26 cellular contexts compared by ENCODE assay signal in genomic region chr13:43016226-43016625, GRCh38. TPM values are rescaled to one million over a fixed set of nuclear protein-coding genes. Genes with fewer than 3 reads are reported as not detected.
DNase-seq lines count a peak whose midpoint lies in the region; ATAC-seq, FAIRE-seq and TF ChIP-seq lines count a peak whose summit lies in the region.
"Had no signal": no experiment of that assay in that cellular context is flagged by ENCODE, and none has a peak within 500 bp of the region (broad histone marks: within the 10 kb centered on the region; RNA-seq: fewer than 3 reads in every experiment).

No MANE protein-coding gene starts in this region.

- H3K23me2 ChIP-seq in H1 (ENCODE audit: low read depth, low read length): no peaks in the 10 kb centered on the region

- H2BK15ac ChIP-seq in H1 (ENCODE audit: low read length): no peak overlapping the region

- no peaks in the 10 kb centered on the region for H4K20me1 ChIP-seq in mammary epithelial cell (ENCODE audit: insufficient read depth, low read length)
- H4K20me1 ChIP-seq in H1 (replicated peaks in 1 of 2; ENCODE audit: control insufficient read depth in 1 of 2, insufficient read depth in 2 of 2, low read length in 2 of 2): no peaks in the 10 kb centered on the region
- H4K20me1 ChIP-seq in keratinocyte (ENCODE audit: control insufficient read depth, extremely low read depth, insufficient read depth, low read length): no peaks in the 10 kb centered on the region
- H4K20me1 ChIP-seq: BLaER1 treated with 17β-estradiol and CSF1 and Interleukin-3, amounts not matched to agents 10 nM and 100 nM had no signal

- H3K4me3 Mint-ChIP-seq in T-cell: no peak overlapping the region
- H3K4me3 Mint-ChIP-seq: CD14-positive monocyte; CD4-positive, alpha-beta T cell; CD8-positive, alpha-beta memory T cell; H9 had no signal

- no peaks in the 10 kb centered on the region for H3K9me3 ChIP-seq in mammary epithelial cell (replicated peaks; ENCODE audit: insufficient read depth, low read length)
- no peaks in the 10 kb centered on the region for H3K9me3 ChIP-seq in breast epithelium
- H3K9me3 ChIP-seq in H1 (ENCODE audit: insufficient read depth in 2 of 2, low read depth in 1 of 2, low read length in 1 of 2): peaks cover 0 to 4% of the 10 kb centered on the region in 2 experiments; a peak in 2 of 4 replicates
- H3K9me3 ChIP-seq in keratinocyte (ENCODE audit: control insufficient read depth, low read depth, low read length): peaks cover 2% of the 10 kb centered on the region
- H3K9me3 ChIP-seq: A549; BE2C; BLaER1 treated with 17β-estradiol and CSF1 and Interleukin-3, amounts not matched to agents 10 nM and 100 nM had no signal

- in situ Hi-C loops in mammary epithelial cell (cut with MboI; ENCODE audit: low sequenced_read_pairs in 2 of 2): no loop called here

- no peak for TF ChIP-seq EP300 in H1 (IDR thresholded peaks at IDR 0.05; ENCODE audit: borderline replicate concordance in 1 of 2, low read depth in 2 of 2, low read length in 2 of 2)

- H2AFZ ChIP-seq in mammary epithelial cell (ENCODE audit: low read depth, low read length) (peak overlapping the region; percentile 30), H1 (ENCODE audit: low read length) (no peak overlapping the region), keratinocyte (ENCODE audit: control insufficient read depth, low read length) (no peak overlapping the region)

- no peak overlapping the region for H3K27ac Mint-ChIP-seq in T-cell
- H3K27ac Mint-ChIP-seq: CD14-positive monocyte; CD4-positive, alpha-beta T cell; CD8-positive, alpha-beta memory T cell; H9 had no signal

- dilution Hi-C loops in mammary epithelial cell (cut with HindIII; ENCODE audit: low sequenced_read_pairs): no loop called here
- dilution Hi-C loops in keratinocyte (cut with MboI; ENCODE audit: extremely low pct_ligation_motif_present, low sequenced_read_pairs): no loop called here

- TF ChIP-seq RAD21 in H1 (IDR thresholded peaks at IDR 0.05 in 1 of 2, conservative IDR thresholded peaks at IDR 0.05 in 1 of 2; ENCODE audit: low read depth in 2 of 2, low read length in 2 of 2): no peak

- H3K9ac ChIP-seq in mammary epithelial cell (ENCODE audit: insufficient read depth, low read length) (no peak overlapping the region), H1 (replicated peaks in 1 of 4; ENCODE audit: extremely low read depth in 1 of 4, low read depth in 3 of 4, low read length in 3 of 4) (no peak overlapping the region), keratinocyte (ENCODE audit: control insufficient read depth, extremely low read depth, insufficient read depth, low read length) (no peak overlapping the region)
- H3K9ac ChIP-seq: BLaER1 treated with 17β-estradiol and CSF1 and Interleukin-3, amounts not matched to agents 10 nM and 100 nM had no signal

- H3K9me3 Mint-ChIP-seq in T-cell: no peaks in the 10 kb centered on the region
- H3K9me3 Mint-ChIP-seq: CD4-positive, alpha-beta T cell; CD8-positive, alpha-beta memory T cell had no signal

- no peak overlapping the region for H3K56ac ChIP-seq in H1 (replicated peaks; ENCODE audit: insufficient read length, low read depth, low read length)

- no peaks in the 10 kb centered on the region for H3K36me3 Mint-ChIP-seq in T-cell
- H3K36me3 Mint-ChIP-seq: CD14-positive monocyte; CD8-positive, alpha-beta memory T cell had no signal

- H3K79me2 ChIP-seq in mammary epithelial cell (ENCODE audit: insufficient read depth, low read length) (no peaks in the 10 kb centered on the region), H1 (ENCODE audit: control insufficient read depth in 1 of 2, insufficient read depth in 2 of 2, low read length in 2 of 2) (no peaks in the 10 kb centered on the region), keratinocyte (ENCODE audit: control insufficient read depth, insufficient read depth, low read length) (no peaks in the 10 kb centered on the region)

- no peak overlapping the region for H2BK12ac ChIP-seq in H1 (ENCODE audit: low read depth, low read length)

- FAIRE-seq in H1 (lab: Jason Lieb, UNC) (no peak), keratinocyte (lab: Jason Lieb, UNC) (peak; percentile 67)
- FAIRE-seq: A549, D721Med, GM12891, GM18507 had no signal

- no peak overlapping the region for H3K14ac ChIP-seq in H1 (ENCODE audit: insufficient read length)

- H3K18ac ChIP-seq in H1 (ENCODE audit: extremely low read depth, low read length): no peak overlapping the region

- CTCF ChIA-PET in mammary epithelial cell (lab: Charles Lee; ENCODE audit: low non-redundant PET): no interaction called here
- CTCF ChIA-PET in H1 (lab: Charles Lee; ENCODE audit: partially characterized antibody): interaction anchor here (0.9 to 1.3 kb wide), 2 partner anchors 48 to 68 kb away, joined by 3 to 4 read pairs; no protein-coding TSS in a partner anchor
- CTCF ChIA-PET in T-cell (lab: Charles Lee): no interaction called here

- DNase-seq in mammary epithelial cell (no peak), breast epithelium (ENCODE audit: low spot score in 2 of 2) (no peak), H1 (ENCODE audit: low read depth in 1 of 2, low spot score in 2 of 2) (no peak), keratinocyte (ENCODE audit: low read depth, low spot score) (no peak), T-cell (no peak), H7 (no peak)
- no peak for DNase-seq in activated CD4-positive, CD25-positive, alpha-beta regulatory T cell (lab: John Stamatoyannopoulos, UW)
- DNase-seq: 8988T; ACHN; AML-193; BE2C; CD4-positive, alpha-beta T cell; CD8-positive, alpha-beta memory T cell; DMS 273 treated with DMSO at 0.1 percent for 48 hours; DMS79; EL; GDM1; GOT3; H9 had no signal

- intact Hi-C loops in mammary epithelial cell (cut with micrococcal nuclease) (no loop called here), breast epithelium (cut with DNase I; ENCODE audit: low total_unique reads) (no loop called here)

- ATAC-seq in T-cell (replicated peaks in 1 of 4): no peak
- ATAC-seq: A549, HCT116 had no signal

- H3K36me3 ChIP-seq in mammary epithelial cell (ENCODE audit: insufficient read depth, low read length) (no peaks in the 10 kb centered on the region), breast epithelium (no peaks in the 10 kb centered on the region), H1 (ENCODE audit: control insufficient read depth in 2 of 4, insufficient read depth in 4 of 4, low read length in 3 of 4) (no peaks in the 10 kb centered on the region), keratinocyte (ENCODE audit: control insufficient read depth in 2 of 2, extremely low read depth in 1 of 2, insufficient read depth in 2 of 2, low read length in 2 of 2) (no peaks in the 10 kb centered on the region), H7 (replicated peaks; ENCODE audit: control insufficient read depth, insufficient read depth, low read length) (no peaks in the 10 kb centered on the region)
- H3K36me3 ChIP-seq: BE2C; BLaER1 treated with 17β-estradiol and CSF1 and Interleukin-3, amounts not matched to agents 10 nM and 100 nM had no signal

- no TSS peak for BruUV-seq in mammary epithelial cell (replicated peaks; lab: Mats Ljungman, UMichigan)

- no peak overlapping the region for H3K4me2 ChIP-seq in mammary epithelial cell (ENCODE audit: insufficient read depth, low read depth, low read length)
- H3K4me2 ChIP-seq in H1 (ENCODE audit: insufficient read depth in 1 of 2, low read depth in 2 of 2, low read length in 2 of 2): no peak overlapping the region
- H3K4me2 ChIP-seq in keratinocyte (ENCODE audit: control insufficient read depth, extremely low read depth, insufficient read depth, low read depth, low read length): no peak overlapping the region
- H3K4me2 ChIP-seq: A549; BLaER1 treated with 17β-estradiol and CSF1 and Interleukin-3, amounts not matched to agents 10 nM and 100 nM had no signal

- WGBS in mammary epithelial cell (ENCODE audit: low coverage, missing lambda C conversion rate): 68% methylated on average over 5 of the region's 5 CpGs
- WGBS in H1 (ENCODE audit: extremely low coverage in 1 of 2, insufficient coverage in 1 of 2, insufficient read length in 1 of 2, insufficient replicate concordance in 2 of 2, low coverage in 1 of 2, low lambda C conversion rate in 2 of 2, missing lambda C conversion rate in 1 of 2), 2 experiments: 90% methylated on average over 5 of the region's 5 CpGs; no CpG with 5 or more reads in 1 of the 2 experiments

- no peaks in the 10 kb centered on the region for H3K27me3 ChIP-seq in mammary epithelial cell (ENCODE audit: insufficient read depth, low read length)
- H3K27me3 ChIP-seq in breast epithelium: no peaks in the 10 kb centered on the region
- H3K27me3 ChIP-seq in H1 (replicated peaks in 1 of 4; ENCODE audit: control insufficient read depth in 3 of 4, extremely low read depth in 1 of 4, insufficient read depth in 3 of 4, low read length in 3 of 4): no peaks in the 10 kb centered on the region
- no peaks in the 10 kb centered on the region for H3K27me3 ChIP-seq in keratinocyte (ENCODE audit: control insufficient read depth, extremely low read depth, insufficient read depth, low read length)
- no peaks in the 10 kb centered on the region for H3K27me3 ChIP-seq in H7 (ENCODE audit: control insufficient read depth, insufficient read depth, low read length)
- H3K27me3 ChIP-seq: BE2C; BLaER1 treated with 17β-estradiol and CSF1 and Interleukin-3, amounts not matched to agents 10 nM and 100 nM had no signal

- H3K27me3 Mint-ChIP-seq in T-cell: no peaks in the 10 kb centered on the region
- H3K27me3 Mint-ChIP-seq: CD4-positive, alpha-beta T cell; CD8-positive, alpha-beta memory T cell had no signal

- H4K91ac ChIP-seq in H1 (replicated peaks; ENCODE audit: insufficient read length, low read length): no peak overlapping the region

- no peaks in the 10 kb centered on the region for H3K4me1 Mint-ChIP-seq in T-cell
- H3K4me1 Mint-ChIP-seq: CD14-positive monocyte; CD8-positive, alpha-beta memory T cell had no signal

- H3K9me1 ChIP-seq in keratinocyte (ENCODE audit: control insufficient read depth, extremely low read depth, insufficient read depth, low read length): no peaks in the 10 kb centered on the region

- POLR2A ChIA-PET in H1 (lab: Charles Lee; ENCODE audit: partially characterized antibody) (no interaction called here), T-cell (lab: Charles Lee) (no interaction called here)

- H2BK20ac ChIP-seq in H1 (ENCODE audit: low read length): no peak overlapping the region

- no peak overlapping the region for H2AK5ac ChIP-seq in H1 (ENCODE audit: low read depth, low read length)

- TF ChIP-seq POLR2A in breast epithelium (IDR thresholded peaks at IDR 0.05) (no peak), H1 (IDR thresholded peaks at IDR 0.05; ENCODE audit: control extremely low read depth in 1 of 2, low read depth in 2 of 2, low read length in 2 of 2) (no peak)

- H4K5ac ChIP-seq in H1 (ENCODE audit: insufficient read length, low read depth, low read length): no peak overlapping the region

- H3K4ac ChIP-seq in H1 (replicated peaks; ENCODE audit: insufficient read length, low read depth, low read length): no peak overlapping the region

- H3K4me1 ChIP-seq in mammary epithelial cell (ENCODE audit: insufficient read depth, low read length): no peaks in the 10 kb centered on the region
- no peaks in the 10 kb centered on the region for H3K4me1 ChIP-seq in breast epithelium
- peaks cover 0 to 3% (median 0%) of the 10 kb centered on the region in 4 experiments; a peak in 1 of 7 replicates for H3K4me1 ChIP-seq in H1 (replicated peaks in 1 of 4; ENCODE audit: control insufficient read depth in 3 of 4, insufficient read depth in 4 of 4, low read length in 3 of 4)
- no peaks in the 10 kb centered on the region for H3K4me1 ChIP-seq in keratinocyte (ENCODE audit: control insufficient read depth, extremely low read depth, insufficient read depth, low read length)
- H3K4me1 ChIP-seq: A549; BLaER1 treated with 17β-estradiol and CSF1 and Interleukin-3, amounts not matched to agents 10 nM and 100 nM had no signal

- H3K27ac ChIP-seq in mammary epithelial cell (ENCODE audit: insufficient read depth, low read depth, low read length): no peak overlapping the region
- H3K27ac ChIP-seq in breast epithelium: no peak overlapping the region
- H3K27ac ChIP-seq in H1 (ENCODE audit: low read depth, low read length): no peak overlapping the region
- no peak overlapping the region for H3K27ac ChIP-seq in keratinocyte (ENCODE audit: control insufficient read depth, insufficient read depth, low read length)
- H3K27ac ChIP-seq: A549; BLaER1 treated with 17β-estradiol and CSF1 and Interleukin-3, amounts not matched to agents 10 nM and 100 nM had no signal

- no peak overlapping the region for H2BK120ac ChIP-seq in H1 (replicated peaks; ENCODE audit: low read depth, low read length)

- TF ChIP-seq CTCF in mammary epithelial cell (conservative IDR thresholded peaks at IDR 0.05 in 1 of 2, IDR thresholded peaks at IDR 0.05 in 1 of 2; ENCODE audit: extremely low read depth in 1 of 2, insufficient read depth in 1 of 2, low read depth in 1 of 2, low read length in 2 of 2): no peak
- TF ChIP-seq CTCF in breast epithelium (IDR thresholded peaks at IDR 0.05): no peak
- TF ChIP-seq CTCF in H1 (IDR thresholded peaks at IDR 0.05; ENCODE audit: control extremely low read depth in 1 of 3, insufficient read depth in 1 of 3, low read depth in 1 of 3, low read length in 3 of 3): no peak
- TF ChIP-seq CTCF in keratinocyte (optimal IDR thresholded peaks at IDR 0.05 in 1 of 3, IDR thresholded peaks at IDR 0.05 in 1 of 3, conservative IDR thresholded peaks at IDR 0.05 in 1 of 3; ENCODE audit: extremely low read depth in 1 of 3, insufficient read depth in 2 of 3, low read length in 3 of 3): no peak

- no peak overlapping the region for H3K23ac ChIP-seq in H1 (ENCODE audit: insufficient read length)

- H3K79me1 ChIP-seq in H1 (ENCODE audit: low read depth, low read length): no peaks in the 10 kb centered on the region

- H3K4me3 ChIP-seq in mammary epithelial cell (replicated peaks in 1 of 3; ENCODE audit: insufficient read depth in 1 of 3, low read depth in 2 of 3, low read length in 3 of 3) (no peak overlapping the region), breast epithelium (no peak overlapping the region), H1 (ENCODE audit: extremely low read depth in 1 of 4, insufficient read depth in 2 of 4, low read depth in 3 of 4, low read length in 4 of 4) (no peak overlapping the region), keratinocyte (ENCODE audit: control insufficient read depth in 2 of 3, extremely low read depth in 1 of 3, insufficient read depth in 2 of 3, low read depth in 1 of 3, low read length in 3 of 3) (no peak overlapping the region), H7 (ENCODE audit: insufficient read depth, low read depth, low read length) (no peak overlapping the region)
- H3K4me3 ChIP-seq: A549; BLaER1 treated with 17β-estradiol and CSF1 and Interleukin-3, amounts not matched to agents 10 nM and 100 nM had no signal

- no peak overlapping the region for H2BK5ac ChIP-seq in H1 (ENCODE audit: low read depth, low read length)

- no peak overlapping the region for H4K8ac ChIP-seq in H1 (ENCODE audit: extremely low read depth, insufficient read depth, low read length)

RNA-seq across cellular contexts. Expression of gene DNAJC15, which starts 7.2 kb away (rescaled TPM):
- total RNA-seq in mammary epithelial cell (10 to 100 TPM in 1 of 2 donors, 1 to 10 TPM in 1; 9.3 to 20.7 TPM), breast epithelium (10 to 100 TPM in 2 of 3 donors, 1 to 10 TPM in 1; 9.2 to 14.4 (median 12.9) TPM), T-cell (10 to 100 TPM in 1 of 5 donors, 1 to 10 TPM in 4; 4.4 to 10.8 (median 8.5) TPM)
- polyA plus RNA-seq in mammary epithelial cell (33.9 TPM), H1 (2011; rRNA removed) (20.8 and 21.8 TPM in 2 replicates), keratinocyte (38.5 to 43.2 TPM (median 39.6 TPM) in 3 replicates)
- polyA minus RNA-seq in mammary epithelial cell (12.9 TPM), keratinocyte (19.0 to 25.1 TPM (median 21.8 TPM) in 3 replicates)
- 5.8 and 6.5 TPM in 2 replicates for total RNA-seq in H1 (2021; fragmentation: NEBNext Ultra II Directional; extraction: Animal tissue kit (Norgen Biotek cat#: 25700))
- polyA plus RNA-seq in H1 (2011; cell fraction: cytosol; rRNA removed): 23.5 TPM
- 19.1 TPM for polyA plus RNA-seq in H1 (2011; cell fraction: nucleus; rRNA removed)
- 14.2 to 21.8 TPM (median 17.7 TPM) in 4 replicates for polyA plus RNA-seq in H1 (2012, experiment 1 of 2)
- 2.9 TPM for polyA plus RNA-seq in H1 (2012, experiment 2 of 2)
- polyA plus RNA-seq in H1 (2013, experiment 1 of 2): 2.4 TPM
- 2.5 TPM for polyA plus RNA-seq in H1 (2013, experiment 2 of 2)
- polyA minus RNA-seq in H1 (2011; rRNA and poly(A)+ RNA removed): 9.1 and 11.8 TPM in 2 replicates
- 21.1 TPM for polyA minus RNA-seq in H1 (2011; cell fraction: cytosol; rRNA and poly(A)+ RNA removed)
- 11.1 TPM for polyA minus RNA-seq in H1 (2011; cell fraction: nucleus; rRNA and poly(A)+ RNA removed)
- 64.8 TPM for polyA plus RNA-seq in keratinocyte (2011; ENCODE audit: low read depth)
- polyA plus RNA-seq in keratinocyte (2011; cell fraction: cytosol; rRNA removed): 22.0 and 31.9 TPM in 2 replicates
- polyA plus RNA-seq in keratinocyte (2011; cell fraction: nucleus; rRNA removed): 13.3 and 14.5 TPM in 2 replicates
- polyA plus RNA-seq in keratinocyte (2012; ENCODE audit: low replicate concordance): 16.7 and 33.0 TPM in 2 replicates
- polyA minus RNA-seq in keratinocyte (2011; cell fraction: cytosol; rRNA and poly(A)+ RNA removed): 28.0 TPM
- polyA minus RNA-seq in keratinocyte (2011; cell fraction: nucleus; rRNA and poly(A)+ RNA removed): 5.3 and 8.4 TPM in 2 replicates
- 0.33 and 0.45 TPM in 2 replicates for total RNA-seq in H7 (2014; rRNA removed; shearing (Covaris generic))

RNA-seq across cellular contexts. Expression of gene EPSTI1, which starts 24.2 kb away (rescaled TPM):
- total RNA-seq in mammary epithelial cell: 1 to 10 TPM; 1.3 to 7.3 TPM
- polyA plus RNA-seq in mammary epithelial cell: 1.1 TPM
- not detected for polyA minus RNA-seq in mammary epithelial cell
- total RNA-seq in breast epithelium: 1 to 10 TPM; 5.0 to 6.6 (median 5.1) TPM
- 0.37 and 0.46 TPM in 2 replicates for total RNA-seq in H1 (2021; fragmentation: NEBNext Ultra II Directional; extraction: Animal tissue kit (Norgen Biotek cat#: 25700))
- polyA plus RNA-seq in H1 (2011; rRNA removed): 0.11 and 0.23 TPM in 2 replicates
- polyA plus RNA-seq in H1 (2011; cell fraction: cytosol; rRNA removed): 0.22 TPM
- 0.06 TPM for polyA plus RNA-seq in H1 (2011; cell fraction: nucleus; rRNA removed)
- 0.18 to 0.60 TPM (median 0.31 TPM) in 4 replicates for polyA plus RNA-seq in H1 (2012, experiment 1 of 2)
- not detected for polyA plus RNA-seq in H1 (2012, experiment 2 of 2)
- polyA plus RNA-seq in H1 (2013, experiment 1 of 2): 0.30 TPM
- polyA plus RNA-seq in H1 (2013, experiment 2 of 2): 0.35 TPM
- polyA minus RNA-seq in H1 (2011; rRNA and poly(A)+ RNA removed): 0.06 and 0.41 TPM in 2 replicates
- polyA minus RNA-seq in H1 (2011; cell fraction: cytosol; rRNA and poly(A)+ RNA removed): not detected
- polyA minus RNA-seq in H1 (2011; cell fraction: nucleus; rRNA and poly(A)+ RNA removed): 0.90 TPM
- 8.7 to 14.7 TPM (median 13.0 TPM) in 3 replicates for polyA plus RNA-seq in keratinocyte
- 12.8 TPM for polyA plus RNA-seq in keratinocyte (2011; ENCODE audit: low read depth)
- 7.6 and 9.5 TPM in 2 replicates for polyA plus RNA-seq in keratinocyte (2011; cell fraction: cytosol; rRNA removed)
- 6.6 and 8.1 TPM in 2 replicates for polyA plus RNA-seq in keratinocyte (2011; cell fraction: nucleus; rRNA removed)
- polyA plus RNA-seq in keratinocyte (2012; ENCODE audit: low replicate concordance): 1.4 and 14.5 TPM in 2 replicates
- 1.5 to 7.6 TPM (median 4.0 TPM) in 3 replicates for polyA minus RNA-seq in keratinocyte
- polyA minus RNA-seq in keratinocyte (2011; cell fraction: cytosol; rRNA and poly(A)+ RNA removed): 15.9 TPM
- 4.0 and 5.0 TPM in 2 replicates for polyA minus RNA-seq in keratinocyte (2011; cell fraction: nucleus; rRNA and poly(A)+ RNA removed)
- total RNA-seq in T-cell: 10 to 100 TPM; 15.3 to 29.9 (median 28.5) TPM
- 1.1 and 1.3 TPM in 2 replicates for total RNA-seq in H7 (2014; rRNA removed; shearing (Covaris generic))
